Comparison of ENCODE assay signal across 9 cellular contexts in genomic region chr10:110993024-110993693, GRCh38.
DNase-seq lines count a peak whose midpoint lies in the region; ATAC-seq and TF ChIP-seq lines count a peak whose summit lies in the region.
"Had no signal": no experiment of that assay in that cellular context is flagged by ENCODE, and none has a peak within 500 bp of the region (broad histone marks: within the 10 kb centered on the region; RNA-seq: fewer than 3 reads in every experiment).

No MANE protein-coding gene starts in this region.

- no peaks in the 10 kb centered on the region for H3K27me3 ChIP-seq in ACC112 (ENCODE audit: insufficient read depth, low read length)

- H3K4me1 ChIP-seq in ACC112 (ENCODE audit: control insufficient read depth, insufficient read depth, low read length, unreplicated experiment): peaks cover 33% of the 10 kb centered on the region

- peaks cover 10% of the 10 kb centered on the region for H3K79me2 ChIP-seq in ACC112 (ENCODE audit: control insufficient read depth, insufficient read depth, low read length, unreplicated experiment)

- TF ChIP-seq POLR2A in NB4 (IDR thresholded peaks at IDR 0.05; ENCODE audit: extremely low read depth, insufficient read length): no peak

- H3K27ac ChIP-seq in ACC112 (ENCODE audit: low read depth, low read length): peak overlapping the region; percentile 33

- H3K36me3 ChIP-seq in ACC112 (ENCODE audit: insufficient read depth, low read length): no peaks in the 10 kb centered on the region; the same call in 1 of the 2 replicates

- ATAC-seq in GM18511 (IDR thresholded peaks at IDR 0.05; ENCODE audit: unreplicated experiment): peak; percentile 81
- ATAC-seq in HG02571 (IDR thresholded peaks at IDR 0.05; ENCODE audit: unreplicated experiment): no peak

- intact Hi-C loops in posterior vena cava (cut with DNase I): no loop called here

- peak overlapping the region; percentile 50 for H3K4me3 ChIP-seq in ACC112 (ENCODE audit: low read depth, low read length)
- no peak overlapping the region for H3K4me3 ChIP-seq in NB4 (ENCODE audit: low read depth, low read length)
- H3K4me3 ChIP-seq in epithelial cell of esophagus (ENCODE audit: low read length): no peak overlapping the region

- no peak overlapping the region for H2AFZ ChIP-seq in ACC112 (ENCODE audit: low read length, unreplicated experiment)

- DNase-seq in NB4 (ENCODE audit: low read depth) (peak; percentile 64), epithelial cell of esophagus (ENCODE audit: low read depth) (peak; percentile 77), medulla oblongata (ENCODE audit: extremely low spot score) (no peak), posterior vena cava (ENCODE audit: low spot score) (no peak), iPS-NIHi11 (ENCODE audit: low spot score) (no peak)
- DNase-seq: T-helper 9 cell had no signal

- TF ChIP-seq CTCF in NB4 (IDR thresholded peaks at IDR 0.05; ENCODE audit: low read depth, low read length) (no peak), epithelial cell of esophagus (IDR thresholded peaks at IDR 0.05; ENCODE audit: insufficient read depth, low read depth, low read length, missing control alignments) (no peak)

Comparison
In these comparisons a context has a peak if more than half of its experiments do, and no peak if none do; other contexts are left out.
1. DNase-seq: peak in NB4 (single experiment) and epithelial cell of esophagus (single experiment); none in medulla oblongata (single experiment), posterior vena cava (single experiment) and iPS-NIHi11 (single experiment).